ENCODE assay signal across 1 cellular context in the genomic region with DNA sequence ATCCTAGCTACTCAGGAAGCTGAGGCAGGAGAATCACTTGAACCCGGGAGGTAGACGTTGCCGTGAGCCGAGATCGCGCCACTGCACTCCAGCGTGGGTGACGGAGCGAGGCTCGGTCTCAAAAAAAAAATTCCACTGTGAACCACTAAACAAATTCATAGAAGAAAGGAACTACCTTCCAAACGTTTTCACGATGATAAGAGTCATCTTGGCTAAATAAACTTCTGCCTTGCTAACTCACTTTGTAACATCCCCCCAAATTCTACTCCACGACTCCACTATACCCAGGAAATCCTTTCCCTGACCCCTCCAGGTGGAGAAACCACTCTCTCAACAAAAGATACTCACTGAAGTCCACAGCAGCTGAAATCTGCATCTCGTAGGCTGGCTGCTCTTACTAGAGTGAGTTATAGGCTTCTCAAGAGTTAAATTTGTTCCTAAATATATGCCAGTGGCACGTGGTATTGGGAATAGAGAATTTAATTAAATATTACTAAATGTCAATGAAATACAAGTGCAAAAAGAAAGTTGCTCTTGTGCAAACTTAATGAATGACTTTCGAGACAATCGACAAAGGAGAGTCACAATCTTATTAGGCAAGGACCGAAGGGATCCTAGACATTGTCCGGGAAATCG.
TF ChIP-seq lines count a peak whose summit lies in the region.

No MANE protein-coding gene starts in this region.

TF ChIP-seq in K562, 482 proteins besides CTCF, POLR2A, EP300 and RAD21 (continued from another document and continues in another):
- 0 out of 2 replicates have a peak, but pooled peaks have one; percentile 24 for TF ChIP-seq L3MBTL2 (IDR thresholded peaks at IDR 0.05)
- TF ChIP-seq, protein P1, sequence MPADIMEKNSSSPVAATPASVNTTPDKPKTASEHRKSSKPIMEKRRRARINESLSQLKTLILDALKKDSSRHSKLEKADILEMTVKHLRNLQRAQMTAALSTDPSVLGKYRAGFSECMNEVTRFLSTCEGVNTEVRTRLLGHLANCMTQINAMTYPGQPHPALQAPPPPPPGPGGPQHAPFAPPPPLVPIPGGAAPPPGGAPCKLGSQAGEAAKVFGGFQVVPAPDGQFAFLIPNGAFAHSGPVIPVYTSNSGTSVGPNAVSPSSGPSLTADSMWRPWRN (IDR thresholded peaks at IDR 0.05; ENCODE audit: low read depth), result 0 out of 2 replicates have a peak, but pooled peaks have one; percentile 22
- no peak for TF ChIP-seq ETV5 (CRISPR knock-in tag; IDR thresholded peaks at IDR 0.05; ENCODE audit: low read depth)
- no peak for TF ChIP-seq MCM5 (IDR thresholded peaks at IDR 0.05; ENCODE audit: low read depth)
- no peak for TF ChIP-seq CHD4 (IDR thresholded peaks at IDR 0.05; ENCODE audit: insufficient read depth, insufficient replicate concordance, low read depth, low read length, poor library complexity, severe bottlenecking)
- TF ChIP-seq POU5F1 (IDR thresholded peaks at IDR 0.05; ENCODE audit: borderline replicate concordance, low read depth, low read length, partially characterized antibody), result no peak
- peak; percentile 57; the same call in 1 of the 2 replicates for TF ChIP-seq ARID2 (IDR thresholded peaks at IDR 0.05)
- TF ChIP-seq GABPA (tag; conservative IDR thresholded peaks at IDR 0.05; ENCODE audit: low read depth), result no peak
- no peak for TF ChIP-seq SUPT5H (IDR thresholded peaks at IDR 0.05)
- no peak for TF ChIP-seq ZNF121 (CRISPR knock-in tag; conservative IDR thresholded peaks at IDR 0.05)
- TF ChIP-seq HMGN3 (IDR thresholded peaks at IDR 0.05; ENCODE audit: borderline replicate concordance, extremely low read depth, insufficient read length, low read depth, low read length), result no peak
- no peak for TF ChIP-seq ZNF174 (CRISPR knock-in tag; IDR thresholded peaks at IDR 0.05)
- peak; percentile 4 for TF ChIP-seq EP400 (IDR thresholded peaks at IDR 0.05)
- TF ChIP-seq SLC30A9 (CRISPR knock-in tag; IDR thresholded peaks at IDR 0.05), result no peak
- TF ChIP-seq ZBTB8A (IDR thresholded peaks at IDR 0.05; ENCODE audit: partially characterized antibody), result no peak
- TF ChIP-seq ZNF263 (CRISPR knock-in tag; IDR thresholded peaks at IDR 0.05; ENCODE audit: borderline replicate concordance), result no peak
- TF ChIP-seq ZC3H11A (IDR thresholded peaks at IDR 0.05; ENCODE audit: low read depth, low read length), result no peak
- TF ChIP-seq ZSCAN32 (CRISPR knock-in tag; IDR thresholded peaks at IDR 0.05), result no peak
- TF ChIP-seq PTBP1 (IDR thresholded peaks at IDR 0.05; ENCODE audit: low read depth, low read length), result no peak
- TF ChIP-seq, protein P2, sequence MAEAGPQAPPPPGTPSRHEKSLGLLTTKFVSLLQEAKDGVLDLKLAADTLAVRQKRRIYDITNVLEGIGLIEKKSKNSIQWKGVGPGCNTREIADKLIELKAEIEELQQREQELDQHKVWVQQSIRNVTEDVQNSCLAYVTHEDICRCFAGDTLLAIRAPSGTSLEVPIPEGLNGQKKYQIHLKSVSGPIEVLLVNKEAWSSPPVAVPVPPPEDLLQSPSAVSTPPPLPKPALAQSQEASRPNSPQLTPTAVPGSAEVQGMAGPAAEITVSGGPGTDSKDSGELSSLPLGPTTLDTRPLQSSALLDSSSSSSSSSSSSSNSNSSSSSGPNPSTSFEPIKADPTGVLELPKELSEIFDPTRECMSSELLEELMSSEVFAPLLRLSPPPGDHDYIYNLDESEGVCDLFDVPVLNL (CRISPR knock-in tag; IDR thresholded peaks at IDR 0.05; ENCODE audit: low read depth), result no peak
- no peak for TF ChIP-seq ZNF124 (CRISPR knock-in tag; IDR thresholded peaks at IDR 0.05)
- TF ChIP-seq JUN (IDR thresholded peaks at IDR 0.05; ENCODE audit: borderline replicate concordance, low read depth, low read length), result no peak
- no peak for TF ChIP-seq JUN (CRISPR knock-in tag; IDR thresholded peaks at IDR 0.05; ENCODE audit: borderline replicate concordance)
- TF ChIP-seq, protein P3, sequence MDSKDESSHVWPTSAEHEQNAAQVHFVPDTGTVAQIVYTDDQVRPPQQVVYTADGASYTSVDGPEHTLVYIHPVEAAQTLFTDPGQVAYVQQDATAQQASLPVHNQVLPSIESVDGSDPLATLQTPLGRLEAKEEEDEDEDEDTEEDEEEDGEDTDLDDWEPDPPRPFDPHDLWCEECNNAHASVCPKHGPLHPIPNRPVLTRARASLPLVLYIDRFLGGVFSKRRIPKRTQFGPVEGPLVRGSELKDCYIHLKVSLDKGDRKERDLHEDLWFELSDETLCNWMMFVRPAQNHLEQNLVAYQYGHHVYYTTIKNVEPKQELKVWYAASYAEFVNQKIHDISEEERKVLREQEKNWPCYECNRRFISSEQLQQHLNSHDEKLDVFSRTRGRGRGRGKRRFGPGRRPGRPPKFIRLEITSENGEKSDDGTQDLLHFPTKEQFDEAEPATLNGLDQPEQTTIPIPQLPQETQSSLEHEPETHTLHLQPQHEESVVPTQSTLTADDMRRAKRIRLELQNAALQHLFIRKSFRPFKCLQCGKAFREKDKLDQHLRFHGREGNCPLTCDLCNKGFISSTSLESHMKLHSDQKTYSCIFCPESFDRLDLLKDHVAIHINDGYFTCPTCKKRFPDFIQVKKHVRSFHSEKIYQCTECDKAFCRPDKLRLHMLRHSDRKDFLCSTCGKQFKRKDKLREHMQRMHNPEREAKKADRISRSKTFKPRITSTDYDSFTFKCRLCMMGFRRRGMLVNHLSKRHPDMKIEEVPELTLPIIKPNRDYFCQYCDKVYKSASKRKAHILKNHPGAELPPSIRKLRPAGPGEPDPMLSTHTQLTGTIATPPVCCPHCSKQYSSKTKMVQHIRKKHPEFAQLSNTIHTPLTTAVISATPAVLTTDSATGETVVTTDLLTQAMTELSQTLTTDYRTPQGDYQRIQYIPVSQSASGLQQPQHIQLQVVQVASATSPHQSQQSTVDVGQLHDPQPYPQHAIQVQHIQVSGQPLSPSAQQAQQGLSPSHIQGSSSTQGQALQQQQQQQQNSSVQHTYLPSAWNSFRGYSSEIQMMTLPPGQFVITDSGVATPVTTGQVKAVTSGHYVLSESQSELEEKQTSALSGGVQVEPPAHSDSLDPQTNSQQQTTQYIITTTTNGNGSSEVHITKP (IDR thresholded peaks at IDR 0.05; ENCODE audit: partially characterized antibody), result peak; percentile 80
- TF ChIP-seq FOXP1 (CRISPR knock-in tag; IDR thresholded peaks at IDR 0.05), result no peak
- no peak for TF ChIP-seq SREBF1 (IDR thresholded peaks at IDR 0.05; ENCODE audit: borderline replicate concordance, low read depth, low read length)
- no peak for TF ChIP-seq SAP30 (IDR thresholded peaks at IDR 0.05; ENCODE audit: borderline replicate concordance, insufficient read depth, low read depth, low read length, poor library complexity, severe bottlenecking)
- no peak for TF ChIP-seq CXXC5 (CRISPR knock-in tag; IDR thresholded peaks at IDR 0.05)
- TF ChIP-seq, protein P4, sequence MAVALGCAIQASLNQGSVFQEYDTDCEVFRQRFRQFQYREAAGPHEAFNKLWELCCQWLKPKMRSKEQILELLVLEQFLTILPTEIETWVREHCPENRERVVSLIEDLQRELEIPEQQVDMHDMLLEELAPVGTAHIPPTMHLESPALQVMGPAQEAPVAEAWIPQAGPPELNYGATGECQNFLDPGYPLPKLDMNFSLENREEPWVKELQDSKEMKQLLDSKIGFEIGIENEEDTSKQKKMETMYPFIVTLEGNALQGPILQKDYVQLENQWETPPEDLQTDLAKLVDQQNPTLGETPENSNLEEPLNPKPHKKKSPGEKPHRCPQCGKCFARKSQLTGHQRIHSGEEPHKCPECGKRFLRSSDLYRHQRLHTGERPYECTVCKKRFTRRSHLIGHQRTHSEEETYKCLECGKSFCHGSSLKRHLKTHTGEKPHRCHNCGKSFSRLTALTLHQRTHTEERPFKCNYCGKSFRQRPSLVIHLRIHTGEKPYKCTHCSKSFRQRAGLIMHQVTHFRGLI (CRISPR knock-in tag; IDR thresholded peaks at IDR 0.05), result no peak
- no peak for TF ChIP-seq TCF7 (IDR thresholded peaks at IDR 0.05; ENCODE audit: borderline replicate concordance)
- no peak for TF ChIP-seq NFE2 (IDR thresholded peaks at IDR 0.05; ENCODE audit: low read depth)
- no peak for TF ChIP-seq ZNF445 (CRISPR knock-in tag; IDR thresholded peaks at IDR 0.05; ENCODE audit: low read depth)
- no peak for TF ChIP-seq CBX2 (IDR thresholded peaks at IDR 0.05; ENCODE audit: insufficient read depth, low read length, poor library complexity, severe bottlenecking)
- TF ChIP-seq, protein P5, sequence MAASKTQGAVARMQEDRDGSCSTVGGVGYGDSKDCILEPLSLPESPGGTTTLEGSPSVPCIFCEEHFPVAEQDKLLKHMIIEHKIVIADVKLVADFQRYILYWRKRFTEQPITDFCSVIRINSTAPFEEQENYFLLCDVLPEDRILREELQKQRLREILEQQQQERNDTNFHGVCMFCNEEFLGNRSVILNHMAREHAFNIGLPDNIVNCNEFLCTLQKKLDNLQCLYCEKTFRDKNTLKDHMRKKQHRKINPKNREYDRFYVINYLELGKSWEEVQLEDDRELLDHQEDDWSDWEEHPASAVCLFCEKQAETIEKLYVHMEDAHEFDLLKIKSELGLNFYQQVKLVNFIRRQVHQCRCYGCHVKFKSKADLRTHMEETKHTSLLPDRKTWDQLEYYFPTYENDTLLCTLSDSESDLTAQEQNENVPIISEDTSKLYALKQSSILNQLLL (CRISPR knock-in tag; IDR thresholded peaks at IDR 0.05; ENCODE audit: borderline replicate concordance), result no peak
- TF ChIP-seq HMG20B (CRISPR knock-in tag; IDR thresholded peaks at IDR 0.05), result no peak
- no peak for TF ChIP-seq SMAD4 (CRISPR knock-in tag; conservative IDR thresholded peaks at IDR 0.05)
- TF ChIP-seq ZNF354B (CRISPR knock-in tag; IDR thresholded peaks at IDR 0.05), result no peak
- TF ChIP-seq, protein P6, sequence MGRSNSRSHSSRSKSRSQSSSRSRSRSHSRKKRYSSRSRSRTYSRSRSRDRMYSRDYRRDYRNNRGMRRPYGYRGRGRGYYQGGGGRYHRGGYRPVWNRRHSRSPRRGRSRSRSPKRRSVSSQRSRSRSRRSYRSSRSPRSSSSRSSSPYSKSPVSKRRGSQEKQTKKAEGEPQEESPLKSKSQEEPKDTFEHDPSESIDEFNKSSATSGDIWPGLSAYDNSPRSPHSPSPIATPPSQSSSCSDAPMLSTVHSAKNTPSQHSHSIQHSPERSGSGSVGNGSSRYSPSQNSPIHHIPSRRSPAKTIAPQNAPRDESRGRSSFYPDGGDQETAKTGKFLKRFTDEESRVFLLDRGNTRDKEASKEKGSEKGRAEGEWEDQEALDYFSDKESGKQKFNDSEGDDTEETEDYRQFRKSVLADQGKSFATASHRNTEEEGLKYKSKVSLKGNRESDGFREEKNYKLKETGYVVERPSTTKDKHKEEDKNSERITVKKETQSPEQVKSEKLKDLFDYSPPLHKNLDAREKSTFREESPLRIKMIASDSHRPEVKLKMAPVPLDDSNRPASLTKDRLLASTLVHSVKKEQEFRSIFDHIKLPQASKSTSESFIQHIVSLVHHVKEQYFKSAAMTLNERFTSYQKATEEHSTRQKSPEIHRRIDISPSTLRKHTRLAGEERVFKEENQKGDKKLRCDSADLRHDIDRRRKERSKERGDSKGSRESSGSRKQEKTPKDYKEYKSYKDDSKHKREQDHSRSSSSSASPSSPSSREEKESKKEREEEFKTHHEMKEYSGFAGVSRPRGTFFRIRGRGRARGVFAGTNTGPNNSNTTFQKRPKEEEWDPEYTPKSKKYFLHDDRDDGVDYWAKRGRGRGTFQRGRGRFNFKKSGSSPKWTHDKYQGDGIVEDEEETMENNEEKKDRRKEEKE (IDR thresholded peaks at IDR 0.05; ENCODE audit: borderline replicate concordance in 1 of 2, control insufficient read depth in 1 of 2, low read depth in 2 of 2, low read length in 1 of 2), result no peak
- TF ChIP-seq ADNP (tag; IDR thresholded peaks at IDR 0.05), result peak; percentile 14; the same call in 1 of the 2 replicates
- no peak for TF ChIP-seq ZNF23 (CRISPR knock-in tag; IDR thresholded peaks at IDR 0.05)
- no peak for TF ChIP-seq ZNF133 (CRISPR knock-in tag; IDR thresholded peaks at IDR 0.05)
- TF ChIP-seq SP2 (IDR thresholded peaks at IDR 0.05; ENCODE audit: extremely low read depth, low read depth, low read length, poor library complexity, severe bottlenecking), result no peak
- TF ChIP-seq CBX8 (IDR thresholded peaks at IDR 0.05; ENCODE audit: borderline replicate concordance, extremely low read depth, low read depth, low read length, poor library complexity, severe bottlenecking), result no peak
- TF ChIP-seq, protein P7, sequence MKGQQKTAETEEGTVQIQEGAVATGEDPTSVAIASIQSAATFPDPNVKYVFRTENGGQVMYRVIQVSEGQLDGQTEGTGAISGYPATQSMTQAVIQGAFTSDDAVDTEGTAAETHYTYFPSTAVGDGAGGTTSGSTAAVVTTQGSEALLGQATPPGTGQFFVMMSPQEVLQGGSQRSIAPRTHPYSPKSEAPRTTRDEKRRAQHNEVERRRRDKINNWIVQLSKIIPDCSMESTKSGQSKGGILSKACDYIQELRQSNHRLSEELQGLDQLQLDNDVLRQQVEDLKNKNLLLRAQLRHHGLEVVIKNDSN (CRISPR knock-in tag; IDR thresholded peaks at IDR 0.05), result no peak
- TF ChIP-seq NCOA1 (IDR thresholded peaks at IDR 0.05; ENCODE audit: low read depth), result no peak
- TF ChIP-seq, protein P8, sequence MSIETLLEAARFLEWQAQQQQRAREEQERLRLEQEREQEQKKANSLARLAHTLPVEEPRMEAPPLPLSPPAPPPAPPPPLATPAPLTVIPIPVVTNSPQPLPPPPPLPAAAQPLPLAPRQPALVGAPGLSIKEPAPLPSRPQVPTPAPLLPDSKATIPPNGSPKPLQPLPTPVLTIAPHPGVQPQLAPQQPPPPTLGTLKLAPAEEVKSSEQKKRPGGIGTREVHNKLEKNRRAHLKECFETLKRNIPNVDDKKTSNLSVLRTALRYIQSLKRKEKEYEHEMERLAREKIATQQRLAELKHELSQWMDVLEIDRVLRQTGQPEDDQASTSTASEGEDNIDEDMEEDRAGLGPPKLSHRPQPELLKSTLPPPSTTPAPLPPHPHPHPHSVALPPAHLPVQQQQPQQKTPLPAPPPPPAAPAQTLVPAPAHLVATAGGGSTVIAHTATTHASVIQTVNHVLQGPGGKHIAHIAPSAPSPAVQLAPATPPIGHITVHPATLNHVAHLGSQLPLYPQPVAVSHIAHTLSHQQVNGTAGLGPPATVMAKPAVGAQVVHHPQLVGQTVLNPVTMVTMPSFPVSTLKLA (conservative IDR thresholded peaks at IDR 0.05), result peak; percentile 50 to 51; a peak in 3 of 4 replicates
- TF ChIP-seq HDAC6 (IDR thresholded peaks at IDR 0.05; ENCODE audit: low read depth, low read length), result no peak
- 0 out of 2 replicates have a peak, but pooled peaks have one; percentile 37 for TF ChIP-seq PHB2 (IDR thresholded peaks at IDR 0.05; ENCODE audit: low read depth)
- TF ChIP-seq ZNF197 (CRISPR knock-in tag; IDR thresholded peaks at IDR 0.05; ENCODE audit: low read depth), result 0 out of 2 replicates have a peak, but pooled peaks have one; percentile 23
- TF ChIP-seq TARDBP (IDR thresholded peaks at IDR 0.05), result no peak
- no peak for TF ChIP-seq FOXJ2 (tag; IDR thresholded peaks at IDR 0.05)
- TF ChIP-seq CHD2 (IDR thresholded peaks at IDR 0.05; ENCODE audit: low read depth, low read length), result no peak
- 0 out of 2 replicates have a peak, but pooled peaks have one; percentile 13 for TF ChIP-seq SMARCA4 (IDR thresholded peaks at IDR 0.05)
- TF ChIP-seq ARNT (IDR thresholded peaks at IDR 0.05), result peak in 1 of 2 experiments; percentile 19; a peak in 1 of 4 replicates
